Comparison of ENCODE assay signal across 13 cellular contexts in the genomic region with DNA sequence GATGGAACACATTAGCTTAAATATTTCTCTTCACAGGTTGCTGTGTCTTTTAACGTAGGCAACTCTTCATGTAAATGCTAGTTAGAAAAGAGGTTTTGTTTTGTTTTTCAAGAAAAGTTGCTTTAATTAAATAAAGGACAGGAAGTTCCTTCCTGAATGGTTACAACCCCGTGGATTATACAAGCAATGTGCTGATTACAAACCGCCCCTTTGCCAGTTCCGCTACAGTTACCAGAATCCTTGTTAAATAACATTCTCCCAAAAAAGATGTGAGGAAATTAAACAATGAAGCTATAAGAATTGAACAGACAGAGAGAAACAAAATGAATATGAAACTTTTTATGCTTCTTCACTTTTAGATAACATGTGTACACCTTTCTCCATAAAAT.
DNase-seq lines count a peak whose midpoint lies in the region; ATAC-seq and TF ChIP-seq lines count a peak whose summit lies in the region.
"Had no signal": no experiment of that assay in that cellular context is flagged by ENCODE, and none has a peak within 500 bp of the region (broad histone marks: within the 10 kb centered on the region; RNA-seq: fewer than 3 reads in every experiment).

No MANE protein-coding gene starts in this region.

- no peak overlapping the region for H3K4me3 ChIP-seq in Loucy (ENCODE audit: low read length, poor library complexity, severe bottlenecking)
- no peak overlapping the region for H3K4me3 ChIP-seq in esophagus (ENCODE audit: low read depth in 1 of 2, low read length in 2 of 2)
- H3K4me3 ChIP-seq in mesodermal cell (ENCODE audit: extremely low read depth, insufficient read depth, low read length, poor library complexity, severe bottlenecking): no peak overlapping the region
- H3K4me3 ChIP-seq in tibial artery: peak overlapping the region; percentile 15 to 34

- no peak for TF ChIP-seq CTCF in Loucy (conservative IDR thresholded peaks at IDR 0.05; ENCODE audit: low read length)
- no peak for TF ChIP-seq CTCF in tibial artery (IDR thresholded peaks at IDR 0.05)

- H3K9ac ChIP-seq in Loucy (ENCODE audit: low read depth, low read length, poor library complexity, severe bottlenecking): no peak overlapping the region

- H3K36me3 ChIP-seq in Loucy (ENCODE audit: insufficient read depth, low read length): no peaks in the 10 kb centered on the region
- H3K36me3 ChIP-seq in esophagus (ENCODE audit: control insufficient read depth in 2 of 2, insufficient read depth in 2 of 2, low read length in 1 of 2): no peaks in the 10 kb centered on the region
- H3K36me3 ChIP-seq in mesodermal cell (ENCODE audit: control insufficient read depth, insufficient read depth, low read length): no peaks in the 10 kb centered on the region
- no peaks in the 10 kb centered on the region for H3K36me3 ChIP-seq in tibial artery

- peaks cover 6% of the 10 kb centered on the region for H3K4me1 ChIP-seq in Loucy (ENCODE audit: insufficient read depth, low read length, poor library complexity, severe bottlenecking)
- peaks cover 0 to 2% of the 10 kb centered on the region in 2 donors for H3K4me1 ChIP-seq in esophagus (ENCODE audit: control insufficient read depth in 2 of 2, insufficient read depth in 2 of 2, low read length in 1 of 2)
- peaks cover 21% of the 10 kb centered on the region for H3K4me1 ChIP-seq in mesodermal cell (ENCODE audit: control insufficient read depth, insufficient read depth, low read length, poor library complexity, severe bottlenecking)
- H3K4me1 ChIP-seq in tibial artery: peaks cover 0 to 6% (median 2%) of the 10 kb centered on the region in 4 donors

- H3K79me2 ChIP-seq in Loucy (ENCODE audit: insufficient read depth, low read length): no peaks in the 10 kb centered on the region

- DNase-seq in tibial artery: no peak
- DNase-seq in HCEC 1CT: no peak
- DNase-seq in dedifferentiated amniotic fluid mesenchymal stem cell (ENCODE audit: extremely low spot score): no peak
- DNase-seq: activated CD4-positive, alpha-beta T cell treated with anti-CD3 and anti-CD28 coated beads, Interleukin-2, amount 50 U/mL, for 48 hours; activated naive CD8-positive, alpha-beta T cell treated with anti-CD3 and anti-CD28 coated beads for 36 hours; NCI-H1105 treated with DMSO at 0.1 percent for 48 hours; stimulated activated CD4-positive, alpha-beta T cell treated with anti-CD3 and anti-CD28 coated beads, Interleukin-4, amount 100 ng/mL, for 24 hours; T-helper 1 cell had no signal

- peak overlapping the region; percentile 93 for H2AFZ ChIP-seq in Loucy (ENCODE audit: low read length)

- H3F3A ChIP-seq in Loucy (ENCODE audit: low read depth): 0 out of 2 replicates have a peak, but pooled peaks cover 2% of the 10 kb centered on the region

- H3K27ac ChIP-seq in esophagus (ENCODE audit: low read depth in 2 of 2, low read length in 1 of 2) (peak overlapping the region; percentile 45 to 69), mesodermal cell (ENCODE audit: low read depth, low read length, severe bottlenecking) (peak overlapping the region; percentile 49), tibial artery (peak overlapping the region; percentile 23 to 54)

- H3K27me3 ChIP-seq in Loucy (ENCODE audit: insufficient read depth, low read length, poor library complexity, severe bottlenecking) (no peaks in the 10 kb centered on the region), esophagus (ENCODE audit: control insufficient read depth in 1 of 2, insufficient read depth in 2 of 2, low read length in 2 of 2) (no peaks in the 10 kb centered on the region), tibial artery (no peaks in the 10 kb centered on the region)

- H3K4me2 ChIP-seq in Loucy (ENCODE audit: low read depth, low read length, poor library complexity, severe bottlenecking): no peak overlapping the region

- ATAC-seq in GM21381 (IDR thresholded peaks at IDR 0.05; ENCODE audit: unreplicated experiment): no peak
- no peak for ATAC-seq in GM18519 (IDR thresholded peaks at IDR 0.05; ENCODE audit: low FRiP score, unreplicated experiment)

- 52 to 64% methylated on average over 4 of the region's 4 CpGs for WGBS in esophagus, 2 donors
- WGBS in mesodermal cell (ENCODE audit: insufficient coverage in 2 of 2), 2 experiments: 17% methylated on average over 1 of the region's 4 CpGs; no CpG with 5 or more reads in 1 of the 2 experiments

- no peaks in the 10 kb centered on the region for H3K9me3 ChIP-seq in Loucy (ENCODE audit: insufficient read depth, low read depth, low read length)
- no peaks in the 10 kb centered on the region for H3K9me3 ChIP-seq in esophagus (ENCODE audit: control insufficient read depth in 2 of 2, insufficient read depth in 1 of 2, low read depth in 1 of 2, low read length in 1 of 2)
- H3K9me3 ChIP-seq in mesodermal cell (ENCODE audit: control insufficient read depth, low read length): no peaks in the 10 kb centered on the region
- H3K9me3 ChIP-seq in tibial artery: no peaks in the 10 kb centered on the region

- intact Hi-C loops in tibial artery (cut with DNase I; ENCODE audit: low total_unique reads): no loop called here

- H3K9me2 ChIP-seq in Loucy (replicated peaks; ENCODE audit: low read depth, low read length): no peaks in the 10 kb centered on the region

- no peaks in the 10 kb centered on the region for H4K20me1 ChIP-seq in Loucy (ENCODE audit: insufficient read depth, low read length, poor library complexity, severe bottlenecking)

Comparison
In these comparisons a context has a peak if more than half of its experiments do, and no peak if none do; other contexts are left out.
1. H3K4me3 ChIP-seq: peak in tibial artery (2 of 2); none in Loucy (single experiment), esophagus (0 of 2) and mesodermal cell (single experiment).
2. Peak in every context shown above with its lines, with median percentiles within 50 percentile points of each other: H3K27ac ChIP-seq.